ENCODE assay signal across 15 cellular contexts in the genomic region with DNA sequence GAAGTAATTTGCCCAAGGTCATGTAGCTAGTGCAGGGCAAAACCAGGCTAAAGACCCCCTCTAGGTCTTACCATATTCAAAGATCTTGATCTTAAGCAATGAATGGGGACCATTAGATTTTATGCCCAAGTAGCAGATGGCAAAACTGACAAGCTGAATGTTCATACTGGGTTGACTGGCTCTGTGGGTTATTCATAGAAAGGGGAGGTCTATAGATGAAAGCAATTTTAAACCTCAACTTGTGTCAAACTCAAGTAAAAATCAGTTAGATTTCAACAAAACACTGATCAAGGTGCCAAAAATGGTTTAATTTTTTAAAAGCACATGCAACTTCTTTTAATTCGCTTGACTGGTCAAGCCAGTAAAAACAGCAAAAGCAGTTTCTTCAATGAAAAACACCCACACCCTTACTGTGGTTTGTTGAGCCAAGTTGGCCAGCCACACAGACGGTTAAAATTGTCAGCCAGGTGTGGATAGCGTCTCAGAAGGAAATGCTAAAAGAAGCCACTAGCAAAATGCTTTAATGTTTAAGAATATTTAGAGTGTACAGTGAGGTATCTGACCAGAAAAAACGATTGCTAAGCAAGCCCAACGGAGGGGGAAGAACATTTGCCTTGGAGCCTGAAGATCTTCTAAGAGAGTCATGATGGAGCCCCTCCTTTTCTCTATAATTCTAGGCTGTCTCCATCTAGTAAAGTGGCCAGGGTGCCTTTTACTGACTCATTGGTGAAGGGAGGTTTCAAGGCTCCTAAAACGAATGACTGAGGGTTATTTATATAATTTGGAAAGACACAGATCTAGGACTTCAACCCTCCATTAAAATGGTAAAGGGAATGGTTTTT.
DNase-seq lines count a peak whose midpoint lies in the region; ATAC-seq lines count a peak whose summit lies in the region.
"Had no signal": no experiment of that assay in that cellular context is flagged by ENCODE, and none has a peak within 500 bp of the region (broad histone marks: within the 10 kb centered on the region; RNA-seq: fewer than 3 reads in every experiment).

No MANE protein-coding gene starts in this region.

- peak; percentile 22 for DNase-seq in Caki2 (ENCODE audit: low read depth)
- no peak for DNase-seq in medulla oblongata (ENCODE audit: extremely low spot score)
- no peak for DNase-seq in CD1c-positive myeloid dendritic cell (ENCODE audit: extremely low spot score)
- DNase-seq in T-helper 1 cell, result no peak
- DNase-seq in stimulated activated naive CD4-positive, alpha-beta T cell treated with Interleukin-2 at 50 U/mL for 16 hours (lab: John Stamatoyannopoulos, UW), result no peak
- DNase-seq: amniotic stem cell; EL; GOT3; naive thymus-derived CD8-positive, alpha-beta T cell; NCI-H526 treated with DMSO at 0.1 percent for 48 hours; small intestine; T-helper 17 cell had no signal

- ATAC-seq in GM19452 (IDR thresholded peaks at IDR 0.05; ENCODE audit: unreplicated experiment) (peak; percentile 91), HG02870 (IDR thresholded peaks at IDR 0.05; ENCODE audit: unreplicated experiment) (peak; percentile 83), HG03558 (IDR thresholded peaks at IDR 0.05; ENCODE audit: extremely low read depth, unreplicated experiment) (peak; percentile 80)
- ATAC-seq: naive thymus-derived CD8-positive, alpha-beta T cell; T-helper 17 cell had no signal

- in situ Hi-C loops in Caki2 (cut with HindIII; ENCODE audit: low pct_unique_long_range_greater_than_20kb, low sequenced_read_pairs), result no loop called here
